In genomic region chr3:144590854-144591253, GRCh38 we compare ENCODE assay signal across 12 cellular contexts.
DNase-seq lines count a peak whose midpoint lies in the region; ATAC-seq and TF ChIP-seq lines count a peak whose summit lies in the region.
"Had no signal": no experiment of that assay in that cellular context is flagged by ENCODE, and none has a peak within 500 bp of the region (broad histone marks: within the 10 kb centered on the region; RNA-seq: fewer than 3 reads in every experiment).

No MANE protein-coding gene starts in this region.

- in situ Hi-C loops in G401 (cut with HindIII; ENCODE audit: low sequenced_read_pairs) = no loop called here

- ATAC-seq in omental fat pad (ENCODE audit: low FRiP score) = peak; percentile 41
- no peak for ATAC-seq in naive thymus-derived CD4-positive, alpha-beta T cell
- ATAC-seq in activated CD4-positive, alpha-beta T cell treated with anti-CD3 and anti-CD28 coated beads for 36 hours = no peak
- ATAC-seq: gastrocnemius medialis; naive thymus-derived CD8-positive, alpha-beta T cell had no signal

- TF ChIP-seq CTCF in epithelial cell of esophagus (IDR thresholded peaks at IDR 0.05; ENCODE audit: insufficient read depth, low read depth, low read length, missing control alignments) (no peak), omental fat pad (IDR thresholded peaks at IDR 0.05) (no peak)

- H3K36me3 ChIP-seq in naive thymus-derived CD4-positive, alpha-beta T cell (ENCODE audit: control insufficient read depth in 2 of 3, insufficient read depth in 3 of 3, low read length in 3 of 3) = no peaks in the 10 kb centered on the region
- H3K36me3 ChIP-seq: gastrocnemius medialis had no signal

- H3K27me3 Mint-ChIP-seq in naive thymus-derived CD4-positive, alpha-beta T cell = peaks cover 0 to 2% (median 0%) of the 10 kb centered on the region in 5 donors
- H3K27me3 Mint-ChIP-seq in activated CD4-positive, alpha-beta T cell treated with anti-CD3 and anti-CD28 coated beads for 36 hours = no peaks in the 10 kb centered on the region
- H3K27me3 Mint-ChIP-seq: activated naive CD8-positive, alpha-beta T cell treated with anti-CD3 and anti-CD28 coated beads for 36 hours; naive thymus-derived CD8-positive, alpha-beta T cell had no signal

- no peaks in the 10 kb centered on the region for H3K36me3 Mint-ChIP-seq in naive thymus-derived CD4-positive, alpha-beta T cell
- H3K36me3 Mint-ChIP-seq in activated CD4-positive, alpha-beta T cell treated with anti-CD3 and anti-CD28 coated beads for 36 hours (ENCODE audit: low read depth) = no peaks in the 10 kb centered on the region
- H3K36me3 Mint-ChIP-seq: activated naive CD8-positive, alpha-beta T cell treated with anti-CD3 and anti-CD28 coated beads for 36 hours; naive thymus-derived CD8-positive, alpha-beta T cell had no signal

- peaks cover 0 to 5% (median 0%) of the 10 kb centered on the region in 11 donors for H3K9me3 Mint-ChIP-seq in naive thymus-derived CD4-positive, alpha-beta T cell
- H3K9me3 Mint-ChIP-seq in activated CD4-positive, alpha-beta T cell treated with anti-CD3 and anti-CD28 coated beads for 36 hours (ENCODE audit: low read depth) = no peaks in the 10 kb centered on the region
- H3K9me3 Mint-ChIP-seq: activated naive CD8-positive, alpha-beta T cell treated with anti-CD3 and anti-CD28 coated beads for 36 hours had no signal

- no peaks in the 10 kb centered on the region for H3K27me3 ChIP-seq in naive thymus-derived CD4-positive, alpha-beta T cell (ENCODE audit: control insufficient read depth in 2 of 2, insufficient read depth in 2 of 2, low read length in 2 of 2)
- H3K27me3 ChIP-seq: gastrocnemius medialis had no signal

- no peak overlapping the region for H3K4me3 ChIP-seq in epithelial cell of esophagus (ENCODE audit: low read length)
- H3K4me3 ChIP-seq in naive thymus-derived CD4-positive, alpha-beta T cell (ENCODE audit: low read length) = no peak overlapping the region
- H3K4me3 ChIP-seq: gastrocnemius medialis had no signal

- CTCF ChIA-PET in naive thymus-derived CD4-positive, alpha-beta T cell (lab: Charles Lee) = no interaction called here
- CTCF ChIA-PET in activated CD4-positive, alpha-beta T cell treated with anti-CD3 and anti-CD28 coated beads for 36 hours (lab: Charles Lee) = no interaction called here

- DNase-seq in G401 (ENCODE audit: low spot score) = peak; percentile 17
- DNase-seq in NOMO-1 treated with dmso at 0.1 percent for 144 hours (lab: John Stamatoyannopoulos, UW; ENCODE audit: unreplicated experiment) = peak; percentile 31
- peak; percentile 5 for DNase-seq in epithelial cell of esophagus (ENCODE audit: low read depth)
- no peak for DNase-seq in omental fat pad (ENCODE audit: low spot score)
- no peak for DNase-seq in naive thymus-derived CD4-positive, alpha-beta T cell
- DNase-seq in NCI-H2171 (lab: John Stamatoyannopoulos, UW) = no peak
- DNase-seq in activated CD4-positive, alpha-beta T cell treated with anti-CD3 and anti-CD28 coated beads for 36 hours = no peak
- DNase-seq in NCI-H2029 treated with DMSO at 0.1 percent for 48 hours (lab: John Stamatoyannopoulos, UW) = no peak
- DNase-seq: activated CD4-positive, CD25-positive, alpha-beta regulatory T cell treated with anti-CD3 and anti-CD28 coated beads, Interleukin-2, amount 50 U/mL, for 72 hours; activated naive CD8-positive, alpha-beta T cell treated with anti-CD3 and anti-CD28 coated beads for 36 hours; gastrocnemius medialis; naive thymus-derived CD8-positive, alpha-beta T cell had no signal

- intact Hi-C loops in naive thymus-derived CD4-positive, alpha-beta T cell (cut with micrococcal nuclease) = no loop called here
- intact Hi-C loops in activated CD4-positive, alpha-beta T cell treated with anti-CD3 and anti-CD28 coated beads for 36 hours (cut with DNase I, micrococcal nuclease) = no loop called here

- H3K27ac ChIP-seq in naive thymus-derived CD4-positive, alpha-beta T cell (ENCODE audit: low read depth, low read length) = no peak overlapping the region
- H3K27ac ChIP-seq: gastrocnemius medialis had no signal

- H3K27ac Mint-ChIP-seq in naive thymus-derived CD4-positive, alpha-beta T cell = no peak overlapping the region
- H3K27ac Mint-ChIP-seq in activated CD4-positive, alpha-beta T cell treated with anti-CD3 and anti-CD28 coated beads for 36 hours = no peak overlapping the region
- H3K27ac Mint-ChIP-seq: activated naive CD8-positive, alpha-beta T cell treated with anti-CD3 and anti-CD28 coated beads for 36 hours; naive thymus-derived CD8-positive, alpha-beta T cell had no signal

- POLR2A ChIA-PET in naive thymus-derived CD4-positive, alpha-beta T cell (lab: Charles Lee) = no interaction called here
- POLR2A ChIA-PET in activated CD4-positive, alpha-beta T cell treated with anti-CD3 and anti-CD28 coated beads for 36 hours (lab: Charles Lee) = no interaction called here

- no peaks in the 10 kb centered on the region for H3K9me3 ChIP-seq in naive thymus-derived CD4-positive, alpha-beta T cell (ENCODE audit: control insufficient read depth in 2 of 3, low read length in 3 of 3)
- H3K9me3 ChIP-seq: gastrocnemius medialis had no signal

- H3K4me1 ChIP-seq in naive thymus-derived CD4-positive, alpha-beta T cell (ENCODE audit: control insufficient read depth in 2 of 2, insufficient read depth in 2 of 2, low read length in 2 of 2) = no peaks in the 10 kb centered on the region
- H3K4me1 ChIP-seq: gastrocnemius medialis had no signal

- H3K4me3 Mint-ChIP-seq in naive thymus-derived CD4-positive, alpha-beta T cell = no peak overlapping the region
- H3K4me3 Mint-ChIP-seq in activated CD4-positive, alpha-beta T cell treated with anti-CD3 and anti-CD28 coated beads for 36 hours = no peak overlapping the region
- H3K4me3 Mint-ChIP-seq: activated naive CD8-positive, alpha-beta T cell treated with anti-CD3 and anti-CD28 coated beads for 36 hours; naive thymus-derived CD8-positive, alpha-beta T cell had no signal

- H3K4me1 Mint-ChIP-seq in naive thymus-derived CD4-positive, alpha-beta T cell = no peaks in the 10 kb centered on the region
- no peaks in the 10 kb centered on the region for H3K4me1 Mint-ChIP-seq in activated CD4-positive, alpha-beta T cell treated with anti-CD3 and anti-CD28 coated beads for 36 hours
- H3K4me1 Mint-ChIP-seq: activated naive CD8-positive, alpha-beta T cell treated with anti-CD3 and anti-CD28 coated beads for 36 hours; naive thymus-derived CD8-positive, alpha-beta T cell had no signal

Comparison
In these comparisons a context has a peak if more than half of its experiments do, and no peak if none do; other contexts are left out.
1. DNase-seq: peak in G401 (single experiment), NOMO-1 treated with dmso at 0.1 percent for 144 hours (single experiment) and epithelial cell of esophagus (single experiment); none in omental fat pad (single experiment), naive thymus-derived CD4-positive, alpha-beta T cell (0 of 9), NCI-H2171 (single experiment), activated CD4-positive, alpha-beta T cell treated with anti-CD3 and anti-CD28 coated beads for 36 hours (single experiment) and NCI-H2029 treated with DMSO at 0.1 percent for 48 hours (single experiment).